ENCODE assay signal across 7 cellular contexts in the genomic region with DNA sequence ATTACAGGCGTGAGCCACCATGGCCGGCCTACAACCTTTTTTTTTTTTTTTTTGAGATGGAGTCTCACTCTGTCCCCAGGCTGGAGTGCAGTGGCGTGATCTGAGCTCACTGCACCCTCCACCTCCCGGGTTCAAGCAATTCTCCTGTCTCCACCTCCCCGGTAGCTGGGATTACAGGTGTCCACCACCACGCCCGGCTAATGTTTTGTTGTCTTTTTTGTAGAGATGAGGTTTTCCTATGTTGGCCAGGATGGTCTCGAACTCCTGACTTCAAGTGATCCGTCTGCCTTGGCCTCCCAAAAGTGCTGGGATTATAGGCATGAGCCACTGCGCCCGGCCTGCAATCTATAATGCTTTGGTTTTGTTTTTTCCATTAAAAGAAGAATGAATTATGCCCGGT. TPM values are rescaled to one million over a fixed set of nuclear protein-coding genes. Genes with fewer than 3 reads are reported as not detected.
DNase-seq lines count a peak whose midpoint lies in the region; ATAC-seq and TF ChIP-seq lines count a peak whose summit lies in the region.
"Not testable (repeated sequence)": the region's sequence is repeated elsewhere in the genome, so short reads cannot be mapped to it uniquely, and the experiment has no call there.

No MANE protein-coding gene starts in this region.

- intact Hi-C loops in activated CD8-positive, alpha-beta T cell treated with anti-CD3 and anti-CD28 coated beads for 36 hours (cut with micrococcal nuclease); Right ventricle myocardium inferior (cut with DNase I); testis (cut with DNase I; ENCODE audit: low total_unique reads): not testable (repeated sequence)

- not testable (repeated sequence) for H3K27me3 Mint-ChIP-seq in T-helper 17 cell; activated CD8-positive, alpha-beta T cell treated with anti-CD3 and anti-CD28 coated beads for 36 hours; activated T-helper 17 cell treated with anti-CD3 and anti-CD28 coated beads, Interleukin-2, amount 50 U/mL, for 72 hours; nephron progenitor cell (ENCODE audit: low read depth, poor library complexity)

- H3K4me1 Mint-ChIP-seq in T-helper 17 cell (peaks cover 11% of the 10 kb centered on the region), nephron progenitor cell (peaks cover 11% of the 10 kb centered on the region)
- peaks cover 10% of the 10 kb centered on the region for H3K4me1 Mint-ChIP-seq in activated CD8-positive, alpha-beta T cell treated with anti-CD3 and anti-CD28 coated beads for 36 hours (ENCODE audit: low read depth)
- peaks cover 15% of the 10 kb centered on the region for H3K4me1 Mint-ChIP-seq in activated T-helper 17 cell treated with anti-CD3 and anti-CD28 coated beads, Interleukin-2, amount 50 U/mL, for 72 hours

- DNase-seq in T-helper 17 cell; activated CD8-positive, alpha-beta T cell treated with anti-CD3 and anti-CD28 coated beads for 36 hours; nephron progenitor cell: not testable (repeated sequence)
- peak; percentile 23 for DNase-seq in Right ventricle myocardium inferior (ENCODE audit: missing footprints)
- DNase-seq in testis = peak; percentile 7

- not testable (repeated sequence) for H3K36me3 Mint-ChIP-seq in T-helper 17 cell (ENCODE audit: low read depth); activated CD8-positive, alpha-beta T cell treated with anti-CD3 and anti-CD28 coated beads for 36 hours (ENCODE audit: low read depth)
- H3K36me3 Mint-ChIP-seq in activated T-helper 17 cell treated with anti-CD3 and anti-CD28 coated beads, Interleukin-2, amount 50 U/mL, for 72 hours (ENCODE audit: low read depth) = peaks cover 25% of the 10 kb centered on the region
- peaks cover 43% of the 10 kb centered on the region for H3K36me3 Mint-ChIP-seq in nephron progenitor cell (ENCODE audit: low read depth)

- not testable (repeated sequence) for H3K4me3 Mint-ChIP-seq in T-helper 17 cell; activated CD8-positive, alpha-beta T cell treated with anti-CD3 and anti-CD28 coated beads for 36 hours; activated T-helper 17 cell treated with anti-CD3 and anti-CD28 coated beads, Interleukin-2, amount 50 U/mL, for 72 hours; nephron progenitor cell

- TF ChIP-seq CTCF in activated CD8-positive, alpha-beta T cell treated with anti-CD3 and anti-CD28 coated beads for 36 hours (IDR thresholded peaks at IDR 0.05); nephron progenitor cell (IDR thresholded peaks at IDR 0.05); testis (IDR thresholded peaks at IDR 0.05): not testable (repeated sequence)

- not testable (repeated sequence) for H3K27me3 ChIP-seq in testis

- POLR2A ChIA-PET in activated CD8-positive, alpha-beta T cell treated with anti-CD3 and anti-CD28 coated beads for 36 hours (lab: Charles Lee) = not testable (repeated sequence)

- not testable (repeated sequence) for ATAC-seq in T-helper 17 cell; activated CD8-positive, alpha-beta T cell treated with anti-CD3 and anti-CD28 coated beads for 36 hours; activated T-helper 17 cell treated with anti-CD3 and anti-CD28 coated beads, Interleukin-2, amount 50 U/mL, for 72 hours (replicated peaks); Right ventricle myocardium inferior

- CTCF ChIA-PET in activated CD8-positive, alpha-beta T cell treated with anti-CD3 and anti-CD28 coated beads for 36 hours (lab: Charles Lee) = interaction anchor here (5.0 to 9.6 kb wide), 2 partner anchors 27 to 266 kb away, joined by 44 to 135 read pairs; no protein-coding TSS in a partner anchor

- TF ChIP-seq POLR2A in testis (IDR thresholded peaks at IDR 0.05) = not testable (repeated sequence)

- not testable (repeated sequence) for H3K9me3 ChIP-seq in T-helper 17 cell (ENCODE audit: control insufficient read depth, low read length, poor library complexity, severe bottlenecking); testis

- H3K27ac Mint-ChIP-seq in T-helper 17 cell = peak overlapping the region; percentile 51
- H3K27ac Mint-ChIP-seq in activated CD8-positive, alpha-beta T cell treated with anti-CD3 and anti-CD28 coated beads for 36 hours = peak overlapping the region; percentile 55
- peak overlapping the region; percentile 63 for H3K27ac Mint-ChIP-seq in activated T-helper 17 cell treated with anti-CD3 and anti-CD28 coated beads, Interleukin-2, amount 50 U/mL, for 72 hours
- H3K27ac Mint-ChIP-seq in nephron progenitor cell = peak overlapping the region; percentile 75

- not testable (repeated sequence) for H3K36me3 ChIP-seq in testis (ENCODE audit: low read depth, missing control alignments)

- H3K4me1 ChIP-seq in testis = not testable (repeated sequence)

- not testable (repeated sequence) for H3K9me3 Mint-ChIP-seq in activated CD8-positive, alpha-beta T cell treated with anti-CD3 and anti-CD28 coated beads for 36 hours; activated T-helper 17 cell treated with anti-CD3 and anti-CD28 coated beads, Interleukin-2, amount 50 U/mL, for 72 hours; nephron progenitor cell

- not testable (repeated sequence) for H3K4me3 ChIP-seq in testis

- H3K27ac ChIP-seq in angular gyrus (ENCODE audit: low read depth, low read length) = peak overlapping the region; percentile 58
- H3K27ac ChIP-seq in testis = not testable (repeated sequence)

- WGBS in testis, 2 donors = 89 to 97% methylated on average over 12 of the region's 12 CpGs

RNA-seq across cellular contexts. Expression of a gene that starts 19.1 kb away (rescaled TPM):
- total RNA-seq in T-helper 17 cell (10 to 100 TPM; 73.4 to 77.8 TPM), Right ventricle myocardium inferior (18.5 TPM), testis (10 to 100 TPM; 22.2 to 28.1 TPM)
- 10 to 100 TPM; 97.2 to 98.3 TPM for total RNA-seq in activated CD8-positive, alpha-beta T cell treated with anti-CD3 and anti-CD28 coated beads for 36 hours
- total RNA-seq in activated T-helper 17 cell treated with anti-CD3 and anti-CD28 coated beads, Interleukin-2, amount 50 U/mL, for 72 hours = 10 to 100 TPM; 20.3 to 79.3 TPM
- polyA plus RNA-seq in testis (ENCODE audit: insufficient read depth, low read depth, low replicate concordance) = 27.5 TPM
